Comparison of ENCODE assay signal across 30 cellular contexts in the genomic region with DNA sequence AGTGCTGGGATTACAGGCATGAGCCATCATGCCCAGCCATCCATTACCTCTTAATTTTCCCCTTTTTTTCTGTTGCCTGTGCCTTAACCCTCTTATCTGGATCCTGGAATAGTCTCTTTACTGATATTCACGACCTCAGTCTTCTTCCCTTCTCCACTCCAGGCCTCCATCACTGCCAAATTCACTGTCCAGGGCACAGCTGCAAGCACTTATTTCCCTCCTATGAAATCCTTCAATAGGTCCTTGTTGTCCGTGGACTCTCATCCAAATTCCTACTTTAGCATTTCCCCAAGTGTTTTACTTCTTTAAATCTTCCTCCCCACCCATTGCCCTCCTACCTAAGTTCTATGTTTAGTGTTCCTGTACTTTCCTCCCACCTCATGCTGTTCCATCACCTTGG. TPM values are rescaled to one million over a fixed set of nuclear protein-coding genes. Genes with fewer than 3 reads are reported as not detected.
"Had no signal": no experiment of that assay in that cellular context is flagged by ENCODE, and none has a peak within 500 bp of the region (broad histone marks: within the 10 kb centered on the region; RNA-seq: fewer than 3 reads in every experiment).

No MANE protein-coding gene starts in this region.

- DNase-seq: activated CD4-positive, alpha-beta memory T cell treated with anti-CD3 and anti-CD28 coated beads for 36 hours; activated CD4-positive, alpha-beta T cell treated with anti-CD3 and anti-CD28 coated beads, Interleukin-2, amount 10 ng/mL, durations not matched to agents 24 days and 14 days; activated CD4-positive, CD25-positive, alpha-beta regulatory T cell treated with anti-CD3 and anti-CD28 coated beads, Interleukin-2, amount 50 U/mL, for 72 hours; activated CD8-positive, alpha-beta memory T cell treated with anti-CD3 and anti-CD28 coated beads, Interleukin-2, amount 50 U/mL, for 4 hours; activated effector memory CD4-positive, alpha-beta T cell treated with anti-CD3 and anti-CD28 coated beads, Interleukin-2, amount 50 U/mL, for 16 hours; activated naive CD4-positive, alpha-beta T cell treated with anti-CD3 and anti-CD28 coated beads, Interleukin-2, amount 10 ng/mL, durations not matched to agents 7 days and 5 days; activated T-cell treated with anti-CD3 and anti-CD28 coated beads, Interleukin-2, amount 50 U/mL, for 1 hour; dermis blood vessel endothelial cell; effector CD4-positive, alpha-beta T cell; gastrocnemius medialis; glutamatergic neuron; islet precursor cell; mesendoderm; nephron progenitor cell; right lobe of liver; small intestine; stimulated activated CD4-positive, alpha-beta T cell treated with anti-CD3 and anti-CD28 coated beads, Interleukin-1b, Interleukin-23, amount 100 ng/mL, for 48 hours; stimulated activated CD4-positive, alpha-beta T cell treated with anti-CD3 and anti-CD28 coated beads, Interleukin-4, amount 100 ng/mL, for 4 hours; stimulated activated CD8-positive, alpha-beta memory T cell treated with anti-CD3 and anti-CD28 coated beads, Interleukin-4, amount 100 ng/mL, for 48 hours; stimulated activated naive CD8-positive, alpha-beta T cell treated with anti-CD3 and anti-CD28 coated beads, Interleukin-15, amount 100 ng/mL, for 72 hours; substantia nigra; T-helper 17 cell; T1000; thyroid gland had no signal

- H3K36me3 Mint-ChIP-seq: activated CD4-positive, alpha-beta memory T cell treated with anti-CD3 and anti-CD28 coated beads for 36 hours; activated naive CD4-positive, alpha-beta T cell treated with anti-CD3 and anti-CD28 coated beads, Interleukin-2, amount 10 ng/mL, durations not matched to agents 7 days and 5 days; stimulated activated memory B cell treated with anti-CD40 and anti-IgM and Interleukin-4, amounts not matched to agents 10 μg/mL and 1 μg/mL and 100 μg/mL, for 72 hours had no signal

- H3K9me3 Mint-ChIP-seq: activated CD4-positive, alpha-beta memory T cell treated with anti-CD3 and anti-CD28 coated beads for 36 hours; activated CD4-positive, alpha-beta T cell treated with anti-CD3 and anti-CD28 coated beads, Interleukin-2, amount 10 ng/mL, durations not matched to agents 24 days and 14 days; activated naive CD4-positive, alpha-beta T cell treated with anti-CD3 and anti-CD28 coated beads, Interleukin-2, amount 10 ng/mL, durations not matched to agents 7 days and 5 days; activated T-helper 1 cell treated with anti-CD3 and anti-CD28 coated beads, Interleukin-12 subunit alpha, Interleukin-12 subunit beta, Interleukin-2, Interleukin-4 antibody, amounts not matched to agents 30 ng/mL and 10 ng/mL and 1 ng/mL, durations not matched to agents 14 hours and 24 hours and 36 hours; central memory CD8-positive, alpha-beta T cell; nephron progenitor cell; stimulated activated memory B cell treated with anti-CD40 and anti-IgM and Interleukin-4, amounts not matched to agents 10 μg/mL and 1 μg/mL and 100 μg/mL, for 72 hours; stimulated activated naive CD8-positive, alpha-beta T cell treated with anti-CD3 and anti-CD28 coated beads, Interleukin-15, amount 100 ng/mL, for 72 hours had no signal

- H3K27ac Mint-ChIP-seq: activated CD4-positive, alpha-beta memory T cell treated with anti-CD3 and anti-CD28 coated beads for 36 hours; activated CD4-positive, alpha-beta T cell treated with anti-CD3 and anti-CD28 coated beads, Interleukin-2, amount 10 ng/mL, durations not matched to agents 24 days and 14 days; activated naive CD4-positive, alpha-beta T cell treated with anti-CD3 and anti-CD28 coated beads, Interleukin-2, amount 10 ng/mL, durations not matched to agents 7 days and 5 days; activated T-helper 1 cell treated with anti-CD3 and anti-CD28 coated beads, Interleukin-12 subunit alpha, Interleukin-12 subunit beta, Interleukin-2, Interleukin-4 antibody, amounts not matched to agents 30 ng/mL and 10 ng/mL and 1 ng/mL, durations not matched to agents 14 hours and 24 hours and 36 hours; nephron progenitor cell; stimulated activated memory B cell treated with anti-CD40 and anti-IgM and Interleukin-4, amounts not matched to agents 10 μg/mL and 1 μg/mL and 100 μg/mL, for 72 hours; stimulated activated naive CD8-positive, alpha-beta T cell treated with anti-CD3 and anti-CD28 coated beads, Interleukin-15, amount 100 ng/mL, for 72 hours; T-helper 17 cell had no signal

- ATAC-seq: stimulated activated memory B cell treated with anti-CD40 and anti-IgM and Interleukin-4, amounts not matched to agents 10 μg/mL and 1 μg/mL and 100 μg/mL, for 72 hours; stimulated activated naive CD8-positive, alpha-beta T cell treated with anti-CD3 and anti-CD28 coated beads, Interleukin-15, amount 100 ng/mL, for 72 hours; T-helper 17 cell had no signal

- H3K4me3 Mint-ChIP-seq: activated CD4-positive, alpha-beta memory T cell treated with anti-CD3 and anti-CD28 coated beads for 36 hours; activated CD4-positive, alpha-beta T cell treated with anti-CD3 and anti-CD28 coated beads, Interleukin-2, amount 10 ng/mL, durations not matched to agents 24 days and 14 days; activated naive CD4-positive, alpha-beta T cell treated with anti-CD3 and anti-CD28 coated beads, Interleukin-2, amount 10 ng/mL, durations not matched to agents 7 days and 5 days; activated T-helper 1 cell treated with anti-CD3 and anti-CD28 coated beads, Interleukin-12 subunit alpha, Interleukin-12 subunit beta, Interleukin-2, Interleukin-4 antibody, amounts not matched to agents 30 ng/mL and 10 ng/mL and 1 ng/mL, durations not matched to agents 14 hours and 24 hours and 36 hours; central memory CD8-positive, alpha-beta T cell; nephron progenitor cell; stimulated activated memory B cell treated with anti-CD40 and anti-IgM and Interleukin-4, amounts not matched to agents 10 μg/mL and 1 μg/mL and 100 μg/mL, for 72 hours; stimulated activated naive CD8-positive, alpha-beta T cell treated with anti-CD3 and anti-CD28 coated beads, Interleukin-15, amount 100 ng/mL, for 72 hours; T-helper 17 cell had no signal

- H3K4me1 Mint-ChIP-seq: activated CD4-positive, alpha-beta T cell treated with anti-CD3 and anti-CD28 coated beads, Interleukin-2, amount 10 ng/mL, durations not matched to agents 24 days and 14 days; activated naive CD4-positive, alpha-beta T cell treated with anti-CD3 and anti-CD28 coated beads, Interleukin-2, amount 10 ng/mL, durations not matched to agents 7 days and 5 days; central memory CD8-positive, alpha-beta T cell; nephron progenitor cell; stimulated activated memory B cell treated with anti-CD40 and anti-IgM and Interleukin-4, amounts not matched to agents 10 μg/mL and 1 μg/mL and 100 μg/mL, for 72 hours; stimulated activated naive CD8-positive, alpha-beta T cell treated with anti-CD3 and anti-CD28 coated beads, Interleukin-15, amount 100 ng/mL, for 72 hours had no signal

- H3K36me3 ChIP-seq: gastrocnemius medialis, neutrophil, right lobe of liver, thyroid gland had no signal

- H3K9me3 ChIP-seq: gastrocnemius medialis, neutrophil, right lobe of liver, thyroid gland had no signal

- H3K27ac ChIP-seq: neutrophil, thyroid gland had no signal

- H3K4me3 ChIP-seq: gastrocnemius medialis, right lobe of liver, thyroid gland had no signal

- H3K27me3 ChIP-seq: gastrocnemius medialis, right lobe of liver, thyroid gland had no signal

RNA-seq across cellular contexts. Expression of a gene that starts 35.5 kb away (rescaled TPM):
- total RNA-seq: activated CD4-positive, alpha-beta memory T cell treated with anti-CD3 and anti-CD28 coated beads for 36 hours; activated CD4-positive, alpha-beta T cell treated with anti-CD3 and anti-CD28 coated beads, Interleukin-2, amount 10 ng/mL, durations not matched to agents 24 days and 14 days; activated CD8-positive, alpha-beta memory T cell treated with anti-CD3 and anti-CD28 coated beads for 36 hours; activated T-helper 1 cell treated with anti-CD3 and anti-CD28 coated beads, Interleukin-12 subunit alpha, Interleukin-12 subunit beta, Interleukin-2, Interleukin-4 antibody, amounts not matched to agents 30 ng/mL and 10 ng/mL and 1 ng/mL, durations not matched to agents 14 hours and 24 hours and 36 hours; dermis blood vessel endothelial cell; osteocyte had no signal
